ENCODE assay signal across 23 cellular contexts in genomic region chr4:122833999-122834398, GRCh38. TPM values are rescaled to one million over a fixed set of nuclear protein-coding genes. Genes with fewer than 3 reads are reported as not detected.
DNase-seq lines count a peak whose midpoint lies in the region; ATAC-seq, FAIRE-seq and TF ChIP-seq lines count a peak whose summit lies in the region.
"Had no signal": no experiment of that assay in that cellular context is flagged by ENCODE, and none has a peak within 500 bp of the region (broad histone marks: within the 10 kb centered on the region; RNA-seq: fewer than 3 reads in every experiment).

No MANE protein-coding gene starts in this region.

- CTCF ChIA-PET in A549 (lab: Yijun Ruan, JAX), result interaction anchor here (1.0 kb wide), 2 partner anchors 76 to 80 kb away, joined by 3 read pairs; no protein-coding TSS in a partner anchor
- CTCF ChIA-PET in H1 (lab: Charles Lee; ENCODE audit: partially characterized antibody), result no interaction called here

- H3K4me3 Mint-ChIP-seq in HFFc6, result peak overlapping the region; percentile 55; the same call in 1 of the 2 replicates
- H3K4me3 Mint-ChIP-seq in naive thymus-derived CD8-positive, alpha-beta T cell, result no peak overlapping the region
- H3K4me3 Mint-ChIP-seq: B cell, CD14-positive monocyte, IgD-negative memory B cell, T-cell had no signal

- H3K27me3 ChIP-seq in H1 (replicated peaks in 1 of 4; ENCODE audit: control insufficient read depth in 3 of 4, extremely low read depth in 1 of 4, insufficient read depth in 3 of 4, low read length in 3 of 4) (no peaks in the 10 kb centered on the region), osteoblast (ENCODE audit: insufficient read depth, low read length) (no peaks in the 10 kb centered on the region)

- no peaks in the 10 kb centered on the region for H3K23me2 ChIP-seq in H1 (ENCODE audit: low read depth, low read length)

- H4K20me1 ChIP-seq in H1 (replicated peaks in 1 of 2; ENCODE audit: control insufficient read depth in 1 of 2, insufficient read depth in 2 of 2, low read length in 2 of 2), result peaks cover 34 to 39% of the 10 kb centered on the region in 2 experiments
- peaks cover 83% of the 10 kb centered on the region for H4K20me1 ChIP-seq in osteoblast (ENCODE audit: insufficient read depth, low read length)

- TF ChIP-seq EP300 in A549 (IDR thresholded peaks at IDR 0.05) (no peak), H1 (IDR thresholded peaks at IDR 0.05; ENCODE audit: borderline replicate concordance in 1 of 2, low read depth in 2 of 2, low read length in 2 of 2) (no peak)

- no peak overlapping the region for H3K9ac ChIP-seq in H1 (replicated peaks in 1 of 4; ENCODE audit: extremely low read depth in 1 of 4, low read depth in 3 of 4, low read length in 3 of 4)

- TF ChIP-seq RAD21 in A549 (conservative IDR thresholded peaks at IDR 0.05 in 1 of 2, IDR thresholded peaks at IDR 0.05 in 1 of 2) (no peak), H1 (IDR thresholded peaks at IDR 0.05 in 1 of 2, conservative IDR thresholded peaks at IDR 0.05 in 1 of 2; ENCODE audit: low read depth in 2 of 2, low read length in 2 of 2) (no peak)

- H2BK20ac ChIP-seq in H1 (ENCODE audit: low read length), result no peak overlapping the region

- peak overlapping the region; percentile 89 for H3K4me2 ChIP-seq in A549
- H3K4me2 ChIP-seq in H1 (ENCODE audit: insufficient read depth in 1 of 2, low read depth in 2 of 2, low read length in 2 of 2), result peak overlapping the region in 1 of 2 experiments; percentile 52; a peak in 2 of 4 replicates
- peak overlapping the region; percentile 40 for H3K4me2 ChIP-seq in osteoblast (ENCODE audit: insufficient read depth, low read length)

- WGBS in A549 (ENCODE audit: missing lambda C conversion rate), result 88% methylated on average over 4 of the region's 4 CpGs
- 79% methylated on average over 4 of the region's 4 CpGs; no CpG with 5 or more reads in 1 of the 2 experiments for WGBS in H1 (ENCODE audit: extremely low coverage in 1 of 2, insufficient coverage in 1 of 2, insufficient read length in 1 of 2, insufficient replicate concordance in 2 of 2, low coverage in 1 of 2, low lambda C conversion rate in 2 of 2, missing lambda C conversion rate in 1 of 2), 2 experiments

- no peaks in the 10 kb centered on the region for H3K9me3 ChIP-seq in A549
- no peaks in the 10 kb centered on the region for H3K9me3 ChIP-seq in H1 (ENCODE audit: insufficient read depth in 2 of 2, low read depth in 1 of 2, low read length in 1 of 2)
- no peaks in the 10 kb centered on the region for H3K9me3 ChIP-seq in osteoblast (ENCODE audit: low read depth, low read length)

- H2AFZ ChIP-seq in H1 (ENCODE audit: low read length) (no peak overlapping the region), osteoblast (ENCODE audit: low read length) (no peak overlapping the region)

- H3K79me1 ChIP-seq in H1 (ENCODE audit: low read depth, low read length), result 0 out of 2 replicates have a peak, but pooled peaks cover 2% of the 10 kb centered on the region

- H4K8ac ChIP-seq in H1 (ENCODE audit: extremely low read depth, insufficient read depth, low read length), result no peak overlapping the region

- H2BK15ac ChIP-seq in H1 (ENCODE audit: low read length), result no peak overlapping the region

- peaks cover 63% of the 10 kb centered on the region for H3K36me3 Mint-ChIP-seq in HFFc6 (ENCODE audit: low read depth)
- H3K36me3 Mint-ChIP-seq in naive thymus-derived CD8-positive, alpha-beta T cell, result peaks cover 0 to 8% (median 0%) of the 10 kb centered on the region in 3 donors
- H3K36me3 Mint-ChIP-seq: CD14-positive monocyte, IgD-negative memory B cell, T-cell had no signal

- H3K79me2 ChIP-seq in H1 (ENCODE audit: control insufficient read depth in 1 of 2, insufficient read depth in 2 of 2, low read length in 2 of 2) (peaks cover 77 to 100% of the 10 kb centered on the region in 2 experiments), osteoblast (ENCODE audit: insufficient read depth, low read length) (peaks cover 100% of the 10 kb centered on the region)

- no peak for DNase-seq in A549 (ENCODE audit: low read depth in 1 of 2, low spot score in 1 of 2)
- DNase-seq in HFFc6, result no peak
- peak in 1 of 2 experiments; percentile 55 for DNase-seq in H1 (ENCODE audit: low read depth in 1 of 2, low spot score in 2 of 2)
- no peak for DNase-seq in osteoblast (ENCODE audit: insufficient read length, low spot score, missing footprints)
- no peak for DNase-seq in naive thymus-derived CD8-positive, alpha-beta T cell
- DNase-seq in NOMO-1 treated with dmso at 0.1 percent for 144 hours (lab: John Stamatoyannopoulos, UW; ENCODE audit: unreplicated experiment), result no peak
- no peak for DNase-seq in Right ventricle myocardium inferior (ENCODE audit: missing footprints)
- DNase-seq in NOMO-1 (lab: John Stamatoyannopoulos, UW; ENCODE audit: unreplicated experiment in 2 of 2), result no peak
- DNase-seq: 8988T, DMS53, Karpas-422, MV-4-11, NCI-H1694, NCI-H2081 treated with DMSO at 0.1 percent for 48 hours, NCI-H2171 treated with DMSO at 0.1 percent for 48 hours, NCI-H526, PC-3, SHP77 treated with DMSO at 0.1 percent for 48 hours, T-cell had no signal

- H3K14ac ChIP-seq in H1 (ENCODE audit: insufficient read length), result no peak overlapping the region

- no peak overlapping the region for H3K4ac ChIP-seq in H1 (replicated peaks; ENCODE audit: insufficient read length, low read depth, low read length)

- no peak overlapping the region for H2AK5ac ChIP-seq in H1 (ENCODE audit: low read depth, low read length)

- H2BK120ac ChIP-seq in H1 (replicated peaks; ENCODE audit: low read depth, low read length), result no peak overlapping the region

- no peak overlapping the region for H2BK5ac ChIP-seq in H1 (ENCODE audit: low read depth, low read length)

- FAIRE-seq in A549 (lab: Jason Lieb, UNC) (no peak), H1 (lab: Jason Lieb, UNC) (peak; percentile 65)
- FAIRE-seq: D721Med had no signal

- ATAC-seq in A549, result 0 out of 6 replicates have a peak, but pooled peaks of 1 of the 2 experiments have one; percentile 27
- ATAC-seq in naive thymus-derived CD8-positive, alpha-beta T cell, result no peak
- no peak for ATAC-seq in Right ventricle myocardium inferior
- ATAC-seq: T-cell had no signal

- H4K91ac ChIP-seq in H1 (replicated peaks; ENCODE audit: insufficient read length, low read length), result no peak overlapping the region

- H3K18ac ChIP-seq in H1 (ENCODE audit: extremely low read depth, low read length), result no peak overlapping the region

- H3K36me3 ChIP-seq in H1 (ENCODE audit: control insufficient read depth in 2 of 4, insufficient read depth in 4 of 4, low read length in 3 of 4) (peaks cover 0 to 70% (median 14%) of the 10 kb centered on the region in 4 experiments; a peak in 4 of 8 replicates), osteoblast (ENCODE audit: insufficient read depth, low read length) (peaks cover 54% of the 10 kb centered on the region)

- no peak overlapping the region for H3K23ac ChIP-seq in H1 (ENCODE audit: insufficient read length)

- POLR2A ChIA-PET in A549 (lab: Yijun Ruan, JAX), result no interaction called here
- POLR2A ChIA-PET in H1 (lab: Charles Lee; ENCODE audit: partially characterized antibody), result interaction anchor here (1.1 to 14.2 kb wide), 7 partner anchors 13 to 124 kb away, joined by 3 to 278 read pairs (median 5); no protein-coding TSS in a partner anchor
- POLR2A ChIA-PET in naive thymus-derived CD8-positive, alpha-beta T cell (lab: Charles Lee), result no interaction called here

- TF ChIP-seq CTCF in A549 (IDR thresholded peaks at IDR 0.05), result no peak
- no peak for TF ChIP-seq CTCF in HFFc6 (IDR thresholded peaks at IDR 0.05)
- no peak for TF ChIP-seq CTCF in H1 (IDR thresholded peaks at IDR 0.05; ENCODE audit: control extremely low read depth in 1 of 3, insufficient read depth in 1 of 3, low read depth in 1 of 3, low read length in 3 of 3)
- TF ChIP-seq CTCF in osteoblast (IDR thresholded peaks at IDR 0.05; ENCODE audit: extremely low read depth, low read depth, low read length), result no peak

- H3K27me3 Mint-ChIP-seq in HFFc6 (ENCODE audit: insufficient read depth), result no peaks in the 10 kb centered on the region
- peaks cover 28 to 48% (median 38%) of the 10 kb centered on the region in 5 donors for H3K27me3 Mint-ChIP-seq in naive thymus-derived CD8-positive, alpha-beta T cell

- TF ChIP-seq POLR2A in A549 (IDR thresholded peaks at IDR 0.05; ENCODE audit: low read length), result no peak
- TF ChIP-seq POLR2A in H1 (IDR thresholded peaks at IDR 0.05; ENCODE audit: control extremely low read depth in 1 of 2, low read depth in 2 of 2, low read length in 2 of 2), result peak in 1 of 2 experiments; percentile 71; a peak in 2 of 3 replicates

- H2BK12ac ChIP-seq in H1 (ENCODE audit: low read depth, low read length), result no peak overlapping the region

- H4K5ac ChIP-seq in H1 (ENCODE audit: insufficient read length, low read depth, low read length), result no peak overlapping the region

- H3K4me1 Mint-ChIP-seq in HFFc6 (ENCODE audit: low read depth), result peaks cover 5% of the 10 kb centered on the region
- no peaks in the 10 kb centered on the region for H3K4me1 Mint-ChIP-seq in naive thymus-derived CD8-positive, alpha-beta T cell
- H3K4me1 Mint-ChIP-seq: CD14-positive monocyte, IgD-negative memory B cell, T-cell had no signal

- H3K27ac Mint-ChIP-seq in HFFc6, result peak overlapping the region; percentile 41; the same call in 1 of the 2 replicates
- H3K27ac Mint-ChIP-seq in naive thymus-derived CD8-positive, alpha-beta T cell, result no peak overlapping the region
- H3K27ac Mint-ChIP-seq: B cell, CD14-positive monocyte, IgD-negative memory B cell, T-cell had no signal

- no peak overlapping the region for H3K56ac ChIP-seq in H1 (replicated peaks; ENCODE audit: insufficient read length, low read depth, low read length)

- H3K9me3 Mint-ChIP-seq in HFFc6, result no peaks in the 10 kb centered on the region
- peaks cover 0 to 2% (median 0%) of the 10 kb centered on the region in 9 donors for H3K9me3 Mint-ChIP-seq in naive thymus-derived CD8-positive, alpha-beta T cell
- H3K9me3 Mint-ChIP-seq: T-cell had no signal

- peak overlapping the region in 1 of 2 experiments; percentile 80; a peak in 2 of 6 replicates for H3K27ac ChIP-seq in A549
- H3K27ac ChIP-seq in H1 (ENCODE audit: low read depth, low read length), result no peak overlapping the region
- no peak overlapping the region for H3K27ac ChIP-seq in osteoblast (ENCODE audit: low read depth, low read length)

- H3K4me3 ChIP-seq in A549 (no peak overlapping the region), H1 (ENCODE audit: extremely low read depth in 1 of 4, insufficient read depth in 2 of 4, low read depth in 3 of 4, low read length in 4 of 4) (peak overlapping the region in 1 of 4 experiments; percentile 79; a peak in 1 of 8 replicates), osteoblast (ENCODE audit: insufficient read depth, low read length) (no peak overlapping the region)

- peaks cover 100% of the 10 kb centered on the region for H3K4me1 ChIP-seq in A549
- H3K4me1 ChIP-seq in H1 (replicated peaks in 1 of 4; ENCODE audit: control insufficient read depth in 3 of 4, insufficient read depth in 4 of 4, low read length in 3 of 4), result peaks cover 5 to 28% (median 21%) of the 10 kb centered on the region in 4 experiments
- H3K4me1 ChIP-seq in osteoblast (ENCODE audit: insufficient read depth, low read length), result peaks cover 84% of the 10 kb centered on the region

- intact Hi-C loops in Right ventricle myocardium inferior (cut with DNase I), result no loop called here

RNA-seq across cellular contexts. Expression of gene FGF2, which starts 7.4 kb away (rescaled TPM):
- polyA plus RNA-seq in A549 (2011; rRNA removed) (32.5 and 45.2 TPM in 2 replicates), A549 (2017; fragmentation: RNase III; extraction: RNeasy Plus Mini Kit Qiagen cat#74134 plus additional on column Dnase treatment) (32.4 to 35.1 TPM (median 32.9 TPM) in 3 replicates), H1 (2011; rRNA removed) (20.5 and 23.4 TPM in 2 replicates)
- 8.0 and 10.2 TPM in 2 replicates for polyA plus RNA-seq in A549 (2012; cell fraction: cytosol; rRNA removed)
- 5.8 and 6.5 TPM in 2 replicates for polyA plus RNA-seq in A549 (2012; cell fraction: nucleus; rRNA removed)
- polyA minus RNA-seq in A549 (2011; rRNA and poly(A)+ RNA removed), result 19.3 and 20.7 TPM in 2 replicates
- 100 to 1,000 TPM; 370 to 442 (median 389) TPM for total RNA-seq in HFFc6 (2021; fragmentation: NEBNext Ultra II Directional; extraction: Animal tissue kit (Norgen Biotek cat#: 25700))
- 145 and 153 TPM in 2 replicates for total RNA-seq in H1 (2021; fragmentation: NEBNext Ultra II Directional; extraction: Animal tissue kit (Norgen Biotek cat#: 25700))
- polyA plus RNA-seq in H1 (2011; cell fraction: cytosol; rRNA removed), result 45.3 TPM
- 30.0 TPM for polyA plus RNA-seq in H1 (2011; cell fraction: nucleus; rRNA removed)
- polyA plus RNA-seq in H1 (2012, experiment 1 of 2), result 42.5 to 55.1 TPM (median 50.9 TPM) in 4 replicates
- polyA plus RNA-seq in H1 (2012, experiment 2 of 2), result 5.4 TPM
- 46.6 TPM for polyA plus RNA-seq in H1 (2013, experiment 1 of 2)
- 39.5 TPM for polyA plus RNA-seq in H1 (2013, experiment 2 of 2)
- polyA minus RNA-seq in H1 (2011; rRNA and poly(A)+ RNA removed), result 55.5 and 65.6 TPM in 2 replicates
- 84.8 TPM for polyA minus RNA-seq in H1 (2011; cell fraction: cytosol; rRNA and poly(A)+ RNA removed)
- polyA minus RNA-seq in H1 (2011; cell fraction: nucleus; rRNA and poly(A)+ RNA removed), result 136 TPM
- total RNA-seq in osteoblast (69.2 and 86.5 TPM in 2 replicates), Right ventricle myocardium inferior (5.5 TPM)
- total RNA-seq in naive thymus-derived CD8-positive, alpha-beta T cell, result not detected
- polyA plus RNA-seq in naive thymus-derived CD8-positive, alpha-beta T cell, result not detected
- total RNA-seq: B cell had no signal
- polyA plus RNA-seq: CD14-positive monocyte, IgD-negative memory B cell had no signal

Comparison
In these comparisons a context has a peak if more than half of its experiments do, and no peak if none do; other contexts are left out.
1. RNA of gene FGF2, which starts 7.4 kb away (total RNA-seq): 370 to 442 TPM in HFFc6, 145 to 153 TPM in H1 and 69.2 to 86.5 TPM in osteoblast; 5.5 TPM in Right ventricle myocardium inferior (single experiment) and not detected in naive thymus-derived CD8-positive, alpha-beta T cell; every median in the first group is over 10 times any median in the second.